ENCODE assay signal across 16 cellular contexts in genomic region chr22:47367993-47368945, GRCh38.
A peak's percentile ranks its signal among the peaks of the same experiment; 100 is the strongest.
DNase-seq lines count a peak whose midpoint lies in the region; ATAC-seq and TF ChIP-seq lines count a peak whose summit lies in the region.
"Had no signal": no experiment of that assay in that cellular context is flagged by ENCODE, and none has a peak within 500 bp of the region (broad histone marks: within the 10 kb centered on the region; RNA-seq: fewer than 3 reads in every experiment).

No MANE protein-coding gene starts in this region.

- H3K4ac ChIP-seq in trophoblast cell (ENCODE audit: low read depth, low read length), result no peak overlapping the region

- no peak overlapping the region for H3K14ac ChIP-seq in trophoblast cell (ENCODE audit: low read length)

- no peaks in the 10 kb centered on the region for H3K36me3 Mint-ChIP-seq in activated T-cell treated with anti-CD3 and anti-CD28 coated beads, Interleukin-2, amount 50 U/mL, for 24 hours (ENCODE audit: low read depth)
- H3K36me3 Mint-ChIP-seq in osteocyte (ENCODE audit: unreplicated experiment) (no peaks in the 10 kb centered on the region), type B pancreatic cell (no peaks in the 10 kb centered on the region)

- H2BK120ac ChIP-seq in trophoblast cell (ENCODE audit: insufficient read depth, low read length, poor library complexity), result no peak overlapping the region

- no peak overlapping the region for H3K4me2 ChIP-seq in trophoblast cell (ENCODE audit: low read length)
- H3K4me2 ChIP-seq: BLaER1 treated with 17β-estradiol and CSF1 and Interleukin-3, amounts not matched to agents 10 nM and 100 nM; GM23338 had no signal

- H3K4me3 Mint-ChIP-seq in activated T-cell treated with anti-CD3 and anti-CD28 coated beads, Interleukin-2, amount 50 U/mL, for 24 hours, result no peak overlapping the region
- H3K4me3 Mint-ChIP-seq in osteocyte (ENCODE audit: unreplicated experiment), result no peak overlapping the region
- no peak overlapping the region for H3K4me3 Mint-ChIP-seq in type B pancreatic cell
- H3K4me3 Mint-ChIP-seq: GM23338 had no signal

- H2BK12ac ChIP-seq in trophoblast cell (ENCODE audit: low read length), result no peak overlapping the region

- no peak overlapping the region for H2AK5ac ChIP-seq in trophoblast cell (ENCODE audit: low read length)

- H4K91ac ChIP-seq in trophoblast cell (ENCODE audit: low read depth, low read length), result no peak overlapping the region

- no peak for TF ChIP-seq CTCF in osteocyte (IDR thresholded peaks at IDR 0.05)
- no peak for TF ChIP-seq CTCF in type B pancreatic cell (conservative IDR thresholded peaks at IDR 0.05)
- TF ChIP-seq CTCF in heart left ventricle (IDR thresholded peaks at IDR 0.05), result no peak

- no peak overlapping the region for H4K8ac ChIP-seq in trophoblast cell (ENCODE audit: low read depth, low read length)

- no peak overlapping the region for H3K18ac ChIP-seq in trophoblast cell (ENCODE audit: low read length)

- no peaks in the 10 kb centered on the region for H3K4me1 Mint-ChIP-seq in activated T-cell treated with anti-CD3 and anti-CD28 coated beads, Interleukin-2, amount 50 U/mL, for 24 hours (ENCODE audit: low read depth)
- H3K4me1 Mint-ChIP-seq in osteocyte (ENCODE audit: unreplicated experiment) (no peaks in the 10 kb centered on the region), type B pancreatic cell (ENCODE audit: unreplicated experiment) (no peaks in the 10 kb centered on the region)
- H3K4me1 Mint-ChIP-seq: GM23338 had no signal

- TF ChIP-seq POLR2A in heart left ventricle (IDR thresholded peaks at IDR 0.05), result no peak

- no peak overlapping the region for H3K27ac Mint-ChIP-seq in activated T-cell treated with anti-CD3 and anti-CD28 coated beads, Interleukin-2, amount 50 U/mL, for 24 hours
- no peak overlapping the region for H3K27ac Mint-ChIP-seq in osteocyte (ENCODE audit: unreplicated experiment)
- H3K27ac Mint-ChIP-seq in type B pancreatic cell, result no peak overlapping the region
- H3K27ac Mint-ChIP-seq: GM23338 had no signal

- peaks cover 16% of the 10 kb centered on the region for H3K27me3 Mint-ChIP-seq in activated T-cell treated with anti-CD3 and anti-CD28 coated beads, Interleukin-2, amount 50 U/mL, for 24 hours
- no peaks in the 10 kb centered on the region for H3K27me3 Mint-ChIP-seq in osteocyte (ENCODE audit: unreplicated experiment)
- no peaks in the 10 kb centered on the region for H3K27me3 Mint-ChIP-seq in type B pancreatic cell

- no peak overlapping the region for H4K12ac ChIP-seq in trophoblast cell (ENCODE audit: low read depth, low read length)

- H2AFZ ChIP-seq in trophoblast cell (ENCODE audit: insufficient read depth, low read length, poor library complexity), result no peak overlapping the region
- H2AFZ ChIP-seq: GM23338 had no signal

- no peak overlapping the region for H3K27ac ChIP-seq in heart left ventricle
- no peak overlapping the region for H3K27ac ChIP-seq in trophoblast cell (ENCODE audit: low read depth, low read length)
- H3K27ac ChIP-seq: BLaER1 treated with 17β-estradiol and CSF1 and Interleukin-3, amounts not matched to agents 10 nM and 100 nM; RWPE1 had no signal

- H3K23ac ChIP-seq in trophoblast cell (ENCODE audit: low read length), result no peak overlapping the region

- no peak for ATAC-seq in heart left ventricle
- ATAC-seq: GM23338 had no signal

- peak; percentile 6 for DNase-seq in activated T-cell treated with anti-CD3 and anti-CD28 coated beads, Interleukin-2, amount 50 U/mL, for 24 hours
- no peak for DNase-seq in activated T-cell treated with anti-CD3 and anti-CD28 coated beads, Interleukin-2, amount 50 U/mL, for 48 hours
- peak; percentile 10 for DNase-seq in activated CD8-positive, alpha-beta memory T cell treated with anti-CD3 and anti-CD28 coated beads, Interleukin-2, amount 50 U/mL, for 4 hours
- DNase-seq in osteocyte (ENCODE audit: extremely low spot score, unreplicated experiment) (peak; percentile 80), type B pancreatic cell (ENCODE audit: extremely low spot score, unreplicated experiment) (peak; percentile 54), glomerular visceral epithelial cell (ENCODE audit: extremely low spot score) (no peak), heart left ventricle (no peak), trophoblast cell (no peak)
- DNase-seq: DMS 273 treated with DMSO at 0.1 percent for 48 hours, Karpas-422, NCI-H1436 treated with DMSO at 0.1 percent for 48 hours, NCI-H2081, OCI-M1 had no signal

- WGBS in heart left ventricle, 4 donors, result 79 to 82% (median 80%) methylated on average over 17 to 21 of the region's 21 CpGs
- WGBS in trophoblast cell (ENCODE audit: extremely low coverage, insufficient coverage, insufficient read length), result no CpG with 5 or more reads among the region's 21 CpGs

- H3K9me3 ChIP-seq in heart left ventricle, result peaks cover 0 to 14% (median 0%) of the 10 kb centered on the region in 12 donors
- H3K9me3 ChIP-seq in trophoblast cell (ENCODE audit: insufficient read depth, low read depth, low read length), result peaks cover 73% of the 10 kb centered on the region

- H3K4me1 ChIP-seq in heart left ventricle (no peaks in the 10 kb centered on the region), trophoblast cell (ENCODE audit: control insufficient read depth in 1 of 2, insufficient read depth in 2 of 2, low read length in 2 of 2) (no peaks in the 10 kb centered on the region)
- H3K4me1 ChIP-seq: BLaER1 treated with 17β-estradiol and CSF1 and Interleukin-3, amounts not matched to agents 10 nM and 100 nM had no signal

- H3K4me3 ChIP-seq in heart left ventricle (no peak overlapping the region), trophoblast cell (ENCODE audit: low read depth, low read length) (no peak overlapping the region)
- H3K4me3 ChIP-seq: BLaER1 treated with 17β-estradiol and CSF1 and Interleukin-3, amounts not matched to agents 10 nM and 100 nM; GM23338 had no signal

- peaks cover 7% of the 10 kb centered on the region for H3K9me3 Mint-ChIP-seq in activated T-cell treated with anti-CD3 and anti-CD28 coated beads, Interleukin-2, amount 50 U/mL, for 24 hours
- H3K9me3 Mint-ChIP-seq in osteocyte (ENCODE audit: unreplicated experiment) (peaks cover 22% of the 10 kb centered on the region), type B pancreatic cell (peaks cover 4% of the 10 kb centered on the region)

- H3K27me3 ChIP-seq in heart left ventricle (peaks cover 0 to 21% (median 0%) of the 10 kb centered on the region in 9 donors), trophoblast cell (ENCODE audit: insufficient read depth, low read length) (no peaks in the 10 kb centered on the region)
- H3K27me3 ChIP-seq: BLaER1 treated with 17β-estradiol and CSF1 and Interleukin-3, amounts not matched to agents 10 nM and 100 nM had no signal

- no peaks in the 10 kb centered on the region for H3K79me2 ChIP-seq in trophoblast cell (ENCODE audit: control insufficient read depth, insufficient read depth, low read length, poor library complexity)

- H3K79me1 ChIP-seq in trophoblast cell (ENCODE audit: low read length), result no peaks in the 10 kb centered on the region

- H3K9ac ChIP-seq in trophoblast cell (ENCODE audit: low read length), result no peak overlapping the region
- H3K9ac ChIP-seq: BLaER1 treated with 17β-estradiol and CSF1 and Interleukin-3, amounts not matched to agents 10 nM and 100 nM had no signal

- no peak overlapping the region for H2BK5ac ChIP-seq in trophoblast cell (ENCODE audit: low read depth, low read length, poor library complexity)

- intact Hi-C loops in heart left ventricle (cut with DNase I), result no loop called here

- H3K36me3 ChIP-seq in heart left ventricle, result no peaks in the 10 kb centered on the region
- H3K36me3 ChIP-seq in trophoblast cell (ENCODE audit: control insufficient read depth in 1 of 2, insufficient read depth in 2 of 2, low read length in 2 of 2), result no peaks in the 10 kb centered on the region
- H3K36me3 ChIP-seq: BLaER1 treated with 17β-estradiol and CSF1 and Interleukin-3, amounts not matched to agents 10 nM and 100 nM had no signal

Comparison
In these comparisons a context has a peak if more than half of its experiments do, and no peak if none do; other contexts are left out.
1. DNase-seq: peak in activated T-cell treated with anti-CD3 and anti-CD28 coated beads, Interleukin-2, amount 50 U/mL, for 24 hours (single experiment), activated CD8-positive, alpha-beta memory T cell treated with anti-CD3 and anti-CD28 coated beads, Interleukin-2, amount 50 U/mL, for 4 hours (single experiment), osteocyte (single experiment) and type B pancreatic cell (single experiment); none in activated T-cell treated with anti-CD3 and anti-CD28 coated beads, Interleukin-2, amount 50 U/mL, for 48 hours (0 of 2), glomerular visceral epithelial cell (single experiment), heart left ventricle (0 of 5) and trophoblast cell (0 of 2).